1 cellular context compared by ENCODE assay signal in genomic region chr19:532578-533484, GRCh38.
TF ChIP-seq lines count a peak whose summit lies in the region.

No MANE protein-coding gene starts in this region.

TF ChIP-seq in HepG2, 621 proteins besides CTCF, POLR2A, EP300 and RAD21 (continued from another document and continues in another):
- no peak for TF ChIP-seq AHDC1 (CRISPR knock-in tag; IDR thresholded peaks at IDR 0.05; ENCODE audit: borderline replicate concordance)
- TF ChIP-seq ZBTB1 (CRISPR knock-in tag; IDR thresholded peaks at IDR 0.05; ENCODE audit: borderline replicate concordance) = no peak
- TF ChIP-seq ZBED4 (CRISPR knock-in tag; IDR thresholded peaks at IDR 0.05; ENCODE audit: borderline replicate concordance) = no peak; the same call in 1 of the 2 replicates
- TF ChIP-seq TFDP2 (CRISPR knock-in tag; IDR thresholded peaks at IDR 0.05) = no peak
- no peak for TF ChIP-seq MIER3 (CRISPR knock-in tag; IDR thresholded peaks at IDR 0.05; ENCODE audit: borderline replicate concordance)
- no peak for TF ChIP-seq RCOR2 (CRISPR knock-in tag; IDR thresholded peaks at IDR 0.05)
- no peak for TF ChIP-seq ATF1 (CRISPR knock-in tag; IDR thresholded peaks at IDR 0.05)
- no peak for TF ChIP-seq NR0B2 (CRISPR knock-in tag; IDR thresholded peaks at IDR 0.05)
- TF ChIP-seq JUNB (CRISPR knock-in tag; IDR thresholded peaks at IDR 0.05; ENCODE audit: borderline replicate concordance) = no peak
- TF ChIP-seq CEBPB (IDR thresholded peaks at IDR 0.05; ENCODE audit: borderline replicate concordance, low read depth, low read length) = no peak
- no peak for TF ChIP-seq ATM (IDR thresholded peaks at IDR 0.05; ENCODE audit: borderline replicate concordance)
- no peak for TF ChIP-seq ZFP41 (CRISPR knock-in tag; IDR thresholded peaks at IDR 0.05; ENCODE audit: borderline replicate concordance)
- no peak for TF ChIP-seq ZSCAN12 (CRISPR knock-in tag; IDR thresholded peaks at IDR 0.05)
- TF ChIP-seq STAT5B (CRISPR knock-in tag; IDR thresholded peaks at IDR 0.05) = no peak
- TF ChIP-seq GRHL1 (CRISPR knock-in tag; conservative IDR thresholded peaks at IDR 0.05) = no peak
- TF ChIP-seq HDAC2 (CRISPR knock-in tag; IDR thresholded peaks at IDR 0.05) = 0 out of 2 replicates have a peak, but pooled peaks have one; percentile 32
- no peak for TF ChIP-seq ZNF354B (CRISPR knock-in tag; IDR thresholded peaks at IDR 0.05)
- peak; percentile 12; the same call in 1 of the 2 replicates for TF ChIP-seq HMG20A (CRISPR knock-in tag; IDR thresholded peaks at IDR 0.05; ENCODE audit: borderline replicate concordance)
- TF ChIP-seq BHLHE40 (IDR thresholded peaks at IDR 0.05; ENCODE audit: low read length) = no peak
- TF ChIP-seq KLF11 (CRISPR knock-in tag; IDR thresholded peaks at IDR 0.05) = no peak
- TF ChIP-seq KMT2A (CRISPR knock-in tag; IDR thresholded peaks at IDR 0.05) = no peak
- TF ChIP-seq ZMYM2 (CRISPR knock-in tag; IDR thresholded peaks at IDR 0.05) = no peak
- TF ChIP-seq ZFYVE20 (CRISPR knock-in tag; IDR thresholded peaks at IDR 0.05; ENCODE audit: borderline replicate concordance, low read depth) = no peak
- TF ChIP-seq ZMYM4 (CRISPR knock-in tag; IDR thresholded peaks at IDR 0.05) = peak; percentile 11; the same call in 1 of the 2 replicates
- no peak for TF ChIP-seq ZNF446 (CRISPR knock-in tag; IDR thresholded peaks at IDR 0.05)
- TF ChIP-seq PBX3 (CRISPR knock-in tag; IDR thresholded peaks at IDR 0.05; ENCODE audit: borderline replicate concordance) = no peak
- no peak for TF ChIP-seq ZNF24 (IDR thresholded peaks at IDR 0.05)
- TF ChIP-seq BRCA1 (CRISPR knock-in tag; IDR thresholded peaks at IDR 0.05) = 0 out of 2 replicates have a peak, but pooled peaks have one; percentile 30
- TF ChIP-seq CEBPZ (IDR thresholded peaks at IDR 0.05; ENCODE audit: low read length) = no peak
- no peak for TF ChIP-seq SETDB1 (CRISPR knock-in tag; IDR thresholded peaks at IDR 0.05; ENCODE audit: borderline replicate concordance)
- TF ChIP-seq ELF4 (CRISPR knock-in tag; IDR thresholded peaks at IDR 0.05; ENCODE audit: borderline replicate concordance) = no peak
- no peak for TF ChIP-seq MAFK (conservative IDR thresholded peaks at IDR 0.05 in 1 of 2, IDR thresholded peaks at IDR 0.05 in 1 of 2; ENCODE audit: low read length in 2 of 2)
- no peak for TF ChIP-seq ZBTB34 (CRISPR knock-in tag; IDR thresholded peaks at IDR 0.05)
- no peak for TF ChIP-seq ZSCAN30 (CRISPR knock-in tag; IDR thresholded peaks at IDR 0.05)
- no peak for TF ChIP-seq GZF1 (CRISPR knock-in tag; IDR thresholded peaks at IDR 0.05)
- TF ChIP-seq MAFF (IDR thresholded peaks at IDR 0.05; ENCODE audit: low read depth, low read length) = no peak
- 0 out of 2 replicates have a peak, but pooled peaks have one; percentile 45 for TF ChIP-seq ZNF160 (CRISPR knock-in tag; IDR thresholded peaks at IDR 0.05)
- TF ChIP-seq YY1 (IDR thresholded peaks at IDR 0.05; ENCODE audit: insufficient read depth, insufficient replicate concordance, low read depth, low read length) = no peak
- no peak for TF ChIP-seq ATF6 (CRISPR knock-in tag; conservative IDR thresholded peaks at IDR 0.05)
- TF ChIP-seq CENPX (CRISPR knock-in tag; IDR thresholded peaks at IDR 0.05) = no peak
- TF ChIP-seq CHCHD3 (CRISPR knock-in tag; IDR thresholded peaks at IDR 0.05) = no peak
- TF ChIP-seq KDM5B (CRISPR knock-in tag; IDR thresholded peaks at IDR 0.05; ENCODE audit: borderline replicate concordance) = no peak
- no peak for TF ChIP-seq NFE2L1 (CRISPR knock-in tag; IDR thresholded peaks at IDR 0.05; ENCODE audit: borderline replicate concordance)
